In genomic region chr16:82882982-82883863, GRCh38 we compare ENCODE assay signal across 19 cellular contexts.
DNase-seq lines count a peak whose midpoint lies in the region; ATAC-seq, FAIRE-seq and TF ChIP-seq lines count a peak whose summit lies in the region.
"Had no signal": no experiment of that assay in that cellular context is flagged by ENCODE, and none has a peak within 500 bp of the region (broad histone marks: within the 10 kb centered on the region; RNA-seq: fewer than 3 reads in every experiment).

No MANE protein-coding gene starts in this region.

- H3K27ac ChIP-seq in sigmoid colon (no peak overlapping the region), kidney (ENCODE audit: low read depth in 2 of 2, low read length in 2 of 2) (no peak overlapping the region)
- H3K27ac ChIP-seq: brain microvascular endothelial cell, pancreas had no signal

- no peak overlapping the region for H3K9ac ChIP-seq in kidney (ENCODE audit: low read length in 2 of 2)

- intact Hi-C loops in left colon (cut with DNase I, micrococcal nuclease) (no loop called here), sigmoid colon (cut with DNase I) (no loop called here), kidney (cut with DNase I) (no loop called here)

- 47 to 56% methylated on average over 5 of the region's 5 CpGs for WGBS in sigmoid colon, 2 donors

- ATAC-seq in GM21717 (IDR thresholded peaks at IDR 0.05; ENCODE audit: unreplicated experiment): peak; percentile 58
- peak; percentile 78 for ATAC-seq in stimulated activated effector memory CD8-positive, alpha-beta T cell treated with anti-CD3 and anti-CD28 coated beads, Interleukin-12 subunit alpha, Interleukin-12 subunit beta, amount 100 ng/mL, for 72 hours
- no peak for ATAC-seq in left colon
- ATAC-seq: HepG2, pancreas had no signal

- no peaks in the 10 kb centered on the region for H3K27me3 ChIP-seq in sigmoid colon
- H3K27me3 ChIP-seq: brain microvascular endothelial cell, pancreas, spleen had no signal

- peaks cover 0 to 16% (median 10%) of the 10 kb centered on the region in 4 donors for H3K4me1 ChIP-seq in sigmoid colon
- H3K4me1 ChIP-seq in kidney (ENCODE audit: control insufficient read depth in 1 of 2, insufficient read depth in 1 of 2, low read depth in 1 of 2, low read length in 2 of 2): no peaks in the 10 kb centered on the region
- H3K4me1 ChIP-seq: pancreas, spleen had no signal

- DNase-seq in NCI-H526 (lab: John Stamatoyannopoulos, UW): peak; percentile 14 to 15
- no peak for DNase-seq in NCI-H526 treated with DMSO at 0.1 percent for 48 hours (lab: John Stamatoyannopoulos, UW)
- DNase-seq in NAMALWA (ENCODE audit: low spot score): peak; percentile 2
- DNase-seq in stimulated activated effector memory CD8-positive, alpha-beta T cell treated with anti-CD3 and anti-CD28 coated beads, Interleukin-12 subunit alpha, Interleukin-12 subunit beta, amount 100 ng/mL, for 72 hours (ENCODE audit: low spot score in 2 of 2): no peak
- no peak for DNase-seq in left colon
- DNase-seq in sigmoid colon: no peak
- DNase-seq in kidney: no peak
- DNase-seq: brain microvascular endothelial cell; CD8-positive, alpha-beta memory T cell; effector CD8-positive, alpha-beta T cell; H9; NCI-H510A treated with DMSO at 0.1 percent for 48 hours; pancreas; spleen had no signal

- TF ChIP-seq EP300 in sigmoid colon (IDR thresholded peaks at IDR 0.05): no peak

- no peak overlapping the region for H3K4me3 ChIP-seq in sigmoid colon
- H3K4me3 ChIP-seq in kidney (ENCODE audit: low read length in 2 of 2): no peak overlapping the region
- H3K4me3 ChIP-seq: pancreas, spleen had no signal

- H3K9me3 Mint-ChIP-seq in stimulated activated effector memory CD8-positive, alpha-beta T cell treated with anti-CD3 and anti-CD28 coated beads, Interleukin-12 subunit alpha, Interleukin-12 subunit beta, amount 100 ng/mL, for 72 hours: no peaks in the 10 kb centered on the region
- H3K9me3 Mint-ChIP-seq: H9; T-helper 2 cell treated with Interferon-gamma antibody and Interleukin-4, amounts not matched to agents 5 μg/mL and 100 μg/mL, for 36 hours had no signal

- H3K36me3 ChIP-seq in sigmoid colon (no peaks in the 10 kb centered on the region), kidney (ENCODE audit: control insufficient read depth in 1 of 2, insufficient read depth in 2 of 2, low read length in 2 of 2) (no peaks in the 10 kb centered on the region)
- H3K36me3 ChIP-seq: brain microvascular endothelial cell, pancreas, spleen had no signal

- no peaks in the 10 kb centered on the region for H3K9me3 ChIP-seq in sigmoid colon
- H3K9me3 ChIP-seq in kidney (ENCODE audit: control insufficient read depth in 1 of 2, low read length in 2 of 2): no peaks in the 10 kb centered on the region
- H3K9me3 ChIP-seq: pancreas, spleen had no signal

- H3K27ac Mint-ChIP-seq in stimulated activated effector memory CD8-positive, alpha-beta T cell treated with anti-CD3 and anti-CD28 coated beads, Interleukin-12 subunit alpha, Interleukin-12 subunit beta, amount 100 ng/mL, for 72 hours: no peak overlapping the region
- H3K27ac Mint-ChIP-seq: CD8-positive, alpha-beta memory T cell; H9; T-helper 2 cell treated with Interferon-gamma antibody and Interleukin-4, amounts not matched to agents 5 μg/mL and 100 μg/mL, for 36 hours had no signal

- H3K4me1 Mint-ChIP-seq in stimulated activated effector memory CD8-positive, alpha-beta T cell treated with anti-CD3 and anti-CD28 coated beads, Interleukin-12 subunit alpha, Interleukin-12 subunit beta, amount 100 ng/mL, for 72 hours: peaks cover 6% of the 10 kb centered on the region
- H3K4me1 Mint-ChIP-seq: CD8-positive, alpha-beta memory T cell had no signal

- no peak for TF ChIP-seq CTCF in sigmoid colon (IDR thresholded peaks at IDR 0.05)
- TF ChIP-seq CTCF in kidney (IDR thresholded peaks at IDR 0.05; ENCODE audit: borderline replicate concordance, extremely low read depth, insufficient read depth): no peak

- no peak for FAIRE-seq in kidney (lab: Jason Lieb, UNC)
- FAIRE-seq: A204.1, G401.6, HepG2, pancreas had no signal

- H3K36me3 Mint-ChIP-seq in stimulated activated effector memory CD8-positive, alpha-beta T cell treated with anti-CD3 and anti-CD28 coated beads, Interleukin-12 subunit alpha, Interleukin-12 subunit beta, amount 100 ng/mL, for 72 hours: no peaks in the 10 kb centered on the region
- H3K36me3 Mint-ChIP-seq: CD8-positive, alpha-beta memory T cell had no signal

- TF ChIP-seq POLR2A in sigmoid colon (IDR thresholded peaks at IDR 0.05): no peak

- no peak overlapping the region for H3K4me3 Mint-ChIP-seq in stimulated activated effector memory CD8-positive, alpha-beta T cell treated with anti-CD3 and anti-CD28 coated beads, Interleukin-12 subunit alpha, Interleukin-12 subunit beta, amount 100 ng/mL, for 72 hours
- H3K4me3 Mint-ChIP-seq: CD8-positive, alpha-beta memory T cell; H9; T-helper 2 cell treated with Interferon-gamma antibody and Interleukin-4, amounts not matched to agents 5 μg/mL and 100 μg/mL, for 36 hours had no signal

Comparison
In these comparisons a context has a peak if more than half of its experiments do, and no peak if none do; other contexts are left out.
1. DNase-seq: peak in NCI-H526 (2 of 2) and NAMALWA (single experiment); none in NCI-H526 treated with DMSO at 0.1 percent for 48 hours (single experiment), stimulated activated effector memory CD8-positive, alpha-beta T cell treated with anti-CD3 and anti-CD28 coated beads, Interleukin-12 subunit alpha, Interleukin-12 subunit beta, amount 100 ng/mL, for 72 hours (0 of 2), left colon (0 of 2), sigmoid colon (single experiment) and kidney (single experiment).